9 cellular contexts compared by ENCODE assay signal in the genomic region with DNA sequence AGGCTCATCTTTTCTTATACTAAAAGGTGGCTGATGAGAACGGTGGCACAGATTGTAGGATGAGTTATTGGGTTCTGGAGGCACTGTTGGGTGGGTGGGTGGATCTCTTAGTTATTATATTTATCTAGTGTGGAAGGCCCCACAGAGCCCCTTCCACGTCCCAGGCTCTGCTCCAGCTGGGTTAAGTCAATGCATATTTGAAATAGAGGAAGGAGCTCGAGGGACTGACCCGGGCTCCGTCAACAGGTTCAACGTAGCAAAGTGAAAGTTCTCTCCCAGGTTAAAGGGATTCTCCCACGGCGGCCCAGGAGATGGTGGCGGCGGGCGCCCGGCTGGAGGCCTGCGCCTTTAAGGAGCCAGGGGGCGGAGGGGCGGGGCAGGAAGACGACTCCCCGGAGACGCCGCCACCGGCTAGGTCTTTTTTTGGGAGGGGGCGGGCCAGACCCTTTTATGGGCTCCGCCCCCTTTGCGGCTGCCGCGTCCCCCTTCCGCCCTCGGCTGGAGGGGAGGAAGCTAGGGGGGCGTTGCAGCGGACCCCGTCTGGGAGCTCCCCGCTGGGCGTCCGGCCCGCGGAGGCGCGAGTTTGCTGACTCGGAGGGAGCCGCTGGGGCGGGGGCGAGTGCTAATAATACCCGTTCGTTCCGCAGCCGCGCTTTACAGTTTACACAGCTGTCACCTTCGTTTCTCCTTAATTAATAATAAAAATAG. TPM values are rescaled to one million over a fixed set of nuclear protein-coding genes. Genes with fewer than 3 reads are reported as not detected.
DNase-seq lines count a peak whose midpoint lies in the region; ATAC-seq, FAIRE-seq and TF ChIP-seq lines count a peak whose summit lies in the region.
"Had no signal": no experiment of that assay in that cellular context is flagged by ENCODE, and none has a peak within 500 bp of the region (broad histone marks: within the 10 kb centered on the region; RNA-seq: fewer than 3 reads in every experiment).

No MANE protein-coding gene starts in this region.

- ATAC-seq in GM19035 (IDR thresholded peaks at IDR 0.05; ENCODE audit: unreplicated experiment) (peak; percentile 70), HG03342 (IDR thresholded peaks at IDR 0.05; ENCODE audit: unreplicated experiment) (peak; percentile 68), left lobe of liver (peak; percentile 88)

- DNase-seq in AG10803 (ENCODE audit: low read depth) (peak; percentile 87), NCI-H446 treated with DMSO at 0.1 percent for 48 hours (lab: John Stamatoyannopoulos, UW) (peak; percentile 79), left lobe of liver (ENCODE audit: low spot score) (peak; percentile 96)
- DNase-seq in activated CD4-positive, alpha-beta T cell treated with anti-CD3 and anti-CD28 coated beads for 24 hours (ENCODE audit: low read depth in 2 of 2): peak; percentile 91 to 92
- DNase-seq in stimulated activated CD4-positive, alpha-beta T cell treated with anti-CD3 and anti-CD28 coated beads, Interleukin-2, amount 100 ng/mL, for 24 hours: peak; percentile 94 to 96

- peak; percentile 14 for FAIRE-seq in colon (lab: Jason Lieb, UNC)

- H3K4me3 ChIP-seq in AG10803 (ENCODE audit: low read length): peak overlapping the region; percentile 95

- peak; percentile 28; the same call in 1 of the 2 replicates for TF ChIP-seq CTCF in AG10803 (conservative IDR thresholded peaks at IDR 0.05; ENCODE audit: low read length)

RNA-seq across cellular contexts. Expression of gene INPPL1, which starts 1.5 kb away (rescaled TPM):
- total RNA-seq in left lobe of liver: 56.3 TPM

RNA-seq across cellular contexts. Expression of gene FOLR2, which starts 6.5 kb away (rescaled TPM):
- total RNA-seq in left lobe of liver: 5.8 TPM
- total RNA-seq: T-helper 2 cell treated with Interferon-gamma antibody and Interleukin-4, amounts not matched to agents 100 ng/mL and 5 ng/mL, for 36 hours had no signal

RNA-seq across cellular contexts. Expression of gene PHOX2A, which starts 20.9 kb away (rescaled TPM):
- total RNA-seq in left lobe of liver: not detected
- total RNA-seq: T-helper 2 cell treated with Interferon-gamma antibody and Interleukin-4, amounts not matched to agents 100 ng/mL and 5 ng/mL, for 36 hours had no signal

RNA-seq across cellular contexts. Expression of gene FOLR1, which starts 31.1 kb away (rescaled TPM):
- total RNA-seq in left lobe of liver: not detected
- total RNA-seq: T-helper 2 cell treated with Interferon-gamma antibody and Interleukin-4, amounts not matched to agents 100 ng/mL and 5 ng/mL, for 36 hours had no signal

Comparison
In these comparisons a context has a peak if more than half of its experiments do, and no peak if none do; other contexts are left out.
1. Peak in every context shown above with its lines: DNase-seq, ATAC-seq and H3K4me3 ChIP-seq.